29 cellular contexts compared by ENCODE assay signal in the genomic region with DNA sequence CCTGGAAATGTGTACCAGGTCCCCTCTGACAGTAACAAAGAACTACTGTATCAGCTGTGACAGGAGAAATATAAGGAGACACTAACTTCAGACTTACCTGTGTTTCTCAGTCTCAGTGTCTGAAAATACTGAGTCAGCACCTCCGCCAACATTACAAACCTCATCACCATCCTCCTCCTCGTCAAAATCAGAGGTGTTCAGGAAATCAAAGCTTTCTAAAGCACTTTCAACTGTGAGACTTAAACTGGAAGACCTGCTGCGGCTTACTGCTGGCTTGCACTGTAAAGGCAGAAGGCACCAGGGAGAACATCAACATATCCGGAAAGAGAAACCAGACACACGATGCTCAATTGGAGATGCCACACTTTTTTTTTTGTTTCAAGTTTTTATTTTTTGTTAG. TPM values are rescaled to one million over a fixed set of nuclear protein-coding genes. Genes with fewer than 3 reads are reported as not detected.
A peak's percentile ranks its signal among the peaks of the same experiment; 100 is the strongest.
DNase-seq lines count a peak whose midpoint lies in the region; ATAC-seq lines count a peak whose summit lies in the region.
"Had no signal": no experiment of that assay in that cellular context is flagged by ENCODE, and none has a peak within 500 bp of the region (broad histone marks: within the 10 kb centered on the region; RNA-seq: fewer than 3 reads in every experiment).

No MANE protein-coding gene starts in this region.

- H3K9me3 Mint-ChIP-seq in activated T-cell treated with anti-CD3 and anti-CD28 coated beads, Interleukin-2, amount 50 U/mL, for 72 hours: peaks cover 0 to 1% of the 10 kb centered on the region in 2 donors
- no peaks in the 10 kb centered on the region for H3K9me3 Mint-ChIP-seq in activated naive CD8-positive, alpha-beta T cell (ENCODE audit: low read depth)
- peaks cover 3% of the 10 kb centered on the region for H3K9me3 Mint-ChIP-seq in stimulated activated effector memory CD8-positive, alpha-beta T cell treated with anti-CD3 and anti-CD28 coated beads, Interleukin-12 subunit alpha, Interleukin-12 subunit beta, amount 100 ng/mL, for 72 hours
- H3K9me3 Mint-ChIP-seq: central memory CD8-positive, alpha-beta T cell; type B pancreatic cell had no signal

- peaks cover 17 to 39% of the 10 kb centered on the region in 2 donors for H3K36me3 Mint-ChIP-seq in activated T-cell treated with anti-CD3 and anti-CD28 coated beads, Interleukin-2, amount 50 U/mL, for 72 hours (ENCODE audit: insufficient read depth in 2 of 2)
- H3K36me3 Mint-ChIP-seq in activated naive CD8-positive, alpha-beta T cell: peaks cover 22% of the 10 kb centered on the region
- peaks cover 94% of the 10 kb centered on the region for H3K36me3 Mint-ChIP-seq in stimulated activated effector memory CD8-positive, alpha-beta T cell treated with anti-CD3 and anti-CD28 coated beads, Interleukin-12 subunit alpha, Interleukin-12 subunit beta, amount 100 ng/mL, for 72 hours
- H3K36me3 Mint-ChIP-seq: type B pancreatic cell had no signal

- no peak for DNase-seq in activated T-cell treated with anti-CD3 and anti-CD28 coated beads, Interleukin-2, amount 50 U/mL, for 72 hours
- DNase-seq in activated T-cell treated with anti-CD3 and anti-CD28 coated beads for 4 hours: no peak
- peak; percentile 84 for DNase-seq in RPMI8226
- no peak for DNase-seq in stimulated activated effector memory CD8-positive, alpha-beta T cell treated with anti-CD3 and anti-CD28 coated beads, Interleukin-12 subunit alpha, Interleukin-12 subunit beta, amount 100 ng/mL, for 72 hours (ENCODE audit: low spot score in 2 of 2)
- DNase-seq in NCI-H524 treated with DMSO at 0.1 percent for 48 hours (lab: John Stamatoyannopoulos, UW): no peak
- DNase-seq: ACHN; activated effector memory CD4-positive, alpha-beta T cell treated with Interleukin-2 at 50 U/mL for 16 hours; DMS 273 treated with DMSO at 0.1 percent for 48 hours; dorsolateral prefrontal cortex; heart left ventricle; left colon; mesendoderm; NCI-H1417 treated with DMSO at 0.1 percent for 48 hours; NCI-H2107; NCI-H510A; NK-92 treated with Interleukin-12 subunit alpha and Interleukin-12 subunit beta, amount 100 ng/mL, for 24 hours; ovary; Peyer's patch; SJCRH30; spleen; stimulated activated CD4-positive, alpha-beta T cell treated with anti-CD3 and anti-CD28 coated beads, Interleukin-4, amount 100 ng/mL, for 1 hour had no signal

- peaks cover 67% of the 10 kb centered on the region for H3K4me1 Mint-ChIP-seq in activated T-cell treated with anti-CD3 and anti-CD28 coated beads, Interleukin-2, amount 50 U/mL, for 72 hours (ENCODE audit: low read depth)
- peaks cover 85% of the 10 kb centered on the region for H3K4me1 Mint-ChIP-seq in activated naive CD8-positive, alpha-beta T cell (ENCODE audit: low read depth)
- peaks cover 45% of the 10 kb centered on the region for H3K4me1 Mint-ChIP-seq in stimulated activated effector memory CD8-positive, alpha-beta T cell treated with anti-CD3 and anti-CD28 coated beads, Interleukin-12 subunit alpha, Interleukin-12 subunit beta, amount 100 ng/mL, for 72 hours

- H3K27me3 Mint-ChIP-seq in activated T-cell treated with anti-CD3 and anti-CD28 coated beads, Interleukin-2, amount 50 U/mL, for 72 hours (ENCODE audit: low read depth): no peaks in the 10 kb centered on the region
- no peaks in the 10 kb centered on the region for H3K27me3 Mint-ChIP-seq in activated naive CD8-positive, alpha-beta T cell
- H3K27me3 Mint-ChIP-seq: central memory CD8-positive, alpha-beta T cell; type B pancreatic cell had no signal

- peak; percentile 29 to 61 for ATAC-seq in activated T-cell treated with anti-CD3 and anti-CD28 coated beads, Interleukin-2, amount 50 U/mL, for 72 hours (replicated peaks in 1 of 2)
- no peak for ATAC-seq in stimulated activated effector memory CD8-positive, alpha-beta T cell treated with anti-CD3 and anti-CD28 coated beads, Interleukin-12 subunit alpha, Interleukin-12 subunit beta, amount 100 ng/mL, for 72 hours
- ATAC-seq in GM18498 (IDR thresholded peaks at IDR 0.05; ENCODE audit: unreplicated experiment): no peak
- no peak for ATAC-seq in GM18519 (IDR thresholded peaks at IDR 0.05; ENCODE audit: low FRiP score, unreplicated experiment)
- ATAC-seq: heart left ventricle, left colon had no signal

- H3K27ac Mint-ChIP-seq in activated T-cell treated with anti-CD3 and anti-CD28 coated beads, Interleukin-2, amount 50 U/mL, for 72 hours: peak overlapping the region; percentile 47
- H3K27ac Mint-ChIP-seq in activated naive CD8-positive, alpha-beta T cell: peak overlapping the region; percentile 87
- peak overlapping the region; percentile 87 for H3K27ac Mint-ChIP-seq in stimulated activated effector memory CD8-positive, alpha-beta T cell treated with anti-CD3 and anti-CD28 coated beads, Interleukin-12 subunit alpha, Interleukin-12 subunit beta, amount 100 ng/mL, for 72 hours
- H3K27ac Mint-ChIP-seq: type B pancreatic cell had no signal

- peak overlapping the region in 1 of 2 donors; percentile 64 for H3K4me3 Mint-ChIP-seq in activated T-cell treated with anti-CD3 and anti-CD28 coated beads, Interleukin-2, amount 50 U/mL, for 72 hours
- peak overlapping the region; percentile 36 for H3K4me3 Mint-ChIP-seq in activated naive CD8-positive, alpha-beta T cell
- H3K4me3 Mint-ChIP-seq in stimulated activated effector memory CD8-positive, alpha-beta T cell treated with anti-CD3 and anti-CD28 coated beads, Interleukin-12 subunit alpha, Interleukin-12 subunit beta, amount 100 ng/mL, for 72 hours: no peak overlapping the region
- H3K4me3 Mint-ChIP-seq: central memory CD8-positive, alpha-beta T cell; type B pancreatic cell had no signal

RNA-seq across cellular contexts. Expression of a gene that starts 40.3 kb away (rescaled TPM):
- not detected for total RNA-seq in activated T-cell treated with anti-CD3 and anti-CD28 coated beads, Interleukin-2, amount 50 U/mL, for 72 hours
- total RNA-seq: activated CD8-positive, alpha-beta memory T cell treated with anti-CD3 and anti-CD28 coated beads for 36 hours; ascending aorta; heart left ventricle; left colon; ovary; Peyer's patch; right atrium auricular region; SJCRH30 had no signal

Comparison
In these comparisons a context has a peak if more than half of its experiments do, and no peak if none do; other contexts are left out.
1. ATAC-seq: peak in activated T-cell treated with anti-CD3 and anti-CD28 coated beads, Interleukin-2, amount 50 U/mL, for 72 hours (2 of 2); none in stimulated activated effector memory CD8-positive, alpha-beta T cell treated with anti-CD3 and anti-CD28 coated beads, Interleukin-12 subunit alpha, Interleukin-12 subunit beta, amount 100 ng/mL, for 72 hours (single experiment), GM18498 (single experiment) and GM18519 (single experiment).
2. Peak in every context shown above with its lines, with median percentiles within 50 percentile points of each other: H3K27ac Mint-ChIP-seq.